ENCODE assay signal across 34 cellular contexts in genomic region chr3:48782046-48782445, GRCh38.
DNase-seq lines count a peak whose midpoint lies in the region; ATAC-seq, FAIRE-seq and TF ChIP-seq lines count a peak whose summit lies in the region.
"Had no signal": no experiment of that assay in that cellular context is flagged by ENCODE, and none has a peak within 500 bp of the region (broad histone marks: within the 10 kb centered on the region; RNA-seq: fewer than 3 reads in every experiment).

No MANE protein-coding gene starts in this region.

- peak; percentile 72 to 84 (median 74) for ATAC-seq in right lobe of liver
- ATAC-seq in HepG2 = no peak
- peak; percentile 96 for ATAC-seq in left lobe of liver
- no peak for ATAC-seq in stimulated activated effector memory CD8-positive, alpha-beta T cell treated with anti-CD3 and anti-CD28 coated beads, Interleukin-12 subunit alpha, Interleukin-12 subunit beta, amount 100 ng/mL, for 72 hours
- ATAC-seq: A549; CD8-positive, alpha-beta T cell had no signal

- H3K4me2 ChIP-seq in HepG2 (ENCODE audit: low read depth, low read length) (no peak overlapping the region), MM.1S (ENCODE audit: low read depth, low read length) (no peak overlapping the region)
- H3K4me2 ChIP-seq: A549; BLaER1; BLaER1 treated with 17β-estradiol and CSF1 and Interleukin-3, amounts not matched to agents 10 nM and 100 nM had no signal

- H3K36me3 Mint-ChIP-seq in stimulated activated effector memory CD8-positive, alpha-beta T cell treated with anti-CD3 and anti-CD28 coated beads, Interleukin-12 subunit alpha, Interleukin-12 subunit beta, amount 100 ng/mL, for 72 hours = peaks cover 79% of the 10 kb centered on the region

- no peak overlapping the region for H3K4me3 Mint-ChIP-seq in stimulated activated effector memory CD8-positive, alpha-beta T cell treated with anti-CD3 and anti-CD28 coated beads, Interleukin-12 subunit alpha, Interleukin-12 subunit beta, amount 100 ng/mL, for 72 hours
- H3K4me3 Mint-ChIP-seq: B cell; CD14-positive monocyte; CD4-positive, alpha-beta memory T cell; CD4-positive, alpha-beta T cell; CD4-positive, CD25-positive, alpha-beta regulatory T cell; CD8-positive, alpha-beta memory T cell; CD8-positive, alpha-beta T cell had no signal

- H3K9me3 ChIP-seq in right lobe of liver (no peaks in the 10 kb centered on the region), HepG2 (ENCODE audit: low read length) (no peaks in the 10 kb centered on the region), MM.1S (replicated peaks; ENCODE audit: insufficient read depth, low read length) (no peaks in the 10 kb centered on the region)
- H3K9me3 ChIP-seq: A549; BE2C; BLaER1; BLaER1 treated with 17β-estradiol and CSF1 and Interleukin-3, amounts not matched to agents 10 nM and 100 nM; Caco-2 had no signal

- H3K4me3 ChIP-seq in right lobe of liver (no peak overlapping the region), HepG2 (replicated peaks in 1 of 3; ENCODE audit: insufficient read depth in 1 of 3, low read depth in 2 of 3, low read length in 3 of 3) (no peak overlapping the region), MM.1S (ENCODE audit: low read length) (no peak overlapping the region)
- H3K4me3 ChIP-seq: A549; BLaER1; BLaER1 treated with 17β-estradiol and CSF1 and Interleukin-3, amounts not matched to agents 10 nM and 100 nM had no signal

- TF ChIP-seq POLR2A in right lobe of liver (IDR thresholded peaks at IDR 0.05) = no peak
- TF ChIP-seq POLR2A in HepG2 (IDR thresholded peaks at IDR 0.05; ENCODE audit: insufficient read depth in 1 of 2, low read depth in 2 of 2, low read length in 2 of 2) = no peak

- no peak for FAIRE-seq in HepG2 (lab: Jason Lieb, UNC)
- FAIRE-seq: A204.1, A549, D721Med had no signal

- H3K9me2 ChIP-seq in MM.1S (replicated peaks; ENCODE audit: insufficient read depth, low read length) = no peaks in the 10 kb centered on the region

- in situ Hi-C loops in HepG2 (cut with HindIII; ENCODE audit: extremely low pct_ligation_motif_present, low pct_unique_long_range_greater_than_20kb) = no loop called here

- H4K20me1 ChIP-seq in HepG2 (ENCODE audit: insufficient read depth, low read length) = no peaks in the 10 kb centered on the region
- H4K20me1 ChIP-seq in MM.1S (ENCODE audit: insufficient read depth, low read length) = no peaks in the 10 kb centered on the region
- H4K20me1 ChIP-seq: BLaER1; BLaER1 treated with 17β-estradiol and CSF1 and Interleukin-3, amounts not matched to agents 10 nM and 100 nM had no signal

- H3K4me1 Mint-ChIP-seq in stimulated activated effector memory CD8-positive, alpha-beta T cell treated with anti-CD3 and anti-CD28 coated beads, Interleukin-12 subunit alpha, Interleukin-12 subunit beta, amount 100 ng/mL, for 72 hours = no peaks in the 10 kb centered on the region
- H3K4me1 Mint-ChIP-seq: B cell, CD14-positive monocyte had no signal

- H3K9me3 Mint-ChIP-seq in stimulated activated effector memory CD8-positive, alpha-beta T cell treated with anti-CD3 and anti-CD28 coated beads, Interleukin-12 subunit alpha, Interleukin-12 subunit beta, amount 100 ng/mL, for 72 hours = no peaks in the 10 kb centered on the region
- H3K9me3 Mint-ChIP-seq: CD4-positive, alpha-beta memory T cell; CD4-positive, alpha-beta T cell; CD4-positive, CD25-positive, alpha-beta regulatory T cell; CD8-positive, alpha-beta memory T cell; CD8-positive, alpha-beta T cell had no signal

- intact Hi-C loops in right lobe of liver (cut with DNase I) (no loop called here), HepG2 (cut with micrococcal nuclease; ENCODE audit: unreplicated experiment) (no loop called here)

- H2AFZ ChIP-seq in HepG2 (ENCODE audit: low read length) (no peak overlapping the region), MM.1S (ENCODE audit: low read length) (no peak overlapping the region)

- no peak overlapping the region for H3K9ac ChIP-seq in HepG2 (ENCODE audit: insufficient read depth, low read depth, low read length)
- H3K9ac ChIP-seq in MM.1S (ENCODE audit: low read length) = no peak overlapping the region
- H3K9ac ChIP-seq: BLaER1; BLaER1 treated with 17β-estradiol and CSF1 and Interleukin-3, amounts not matched to agents 10 nM and 100 nM had no signal

- H3K27me3 ChIP-seq in right lobe of liver = no peaks in the 10 kb centered on the region
- no peaks in the 10 kb centered on the region for H3K27me3 ChIP-seq in HepG2 (ENCODE audit: control insufficient read depth in 1 of 2, insufficient read depth in 2 of 2, low read length in 2 of 2)
- H3K27me3 ChIP-seq in MM.1S (replicated peaks; ENCODE audit: insufficient read depth, low read length) = no peaks in the 10 kb centered on the region
- H3K27me3 ChIP-seq: BE2C; BLaER1; BLaER1 treated with 17β-estradiol and CSF1 and Interleukin-3, amounts not matched to agents 10 nM and 100 nM had no signal

- H3K27ac Mint-ChIP-seq in stimulated activated effector memory CD8-positive, alpha-beta T cell treated with anti-CD3 and anti-CD28 coated beads, Interleukin-12 subunit alpha, Interleukin-12 subunit beta, amount 100 ng/mL, for 72 hours = peak overlapping the region; percentile 0
- H3K27ac Mint-ChIP-seq: B cell; CD14-positive monocyte; CD4-positive, alpha-beta memory T cell; CD4-positive, alpha-beta T cell; CD4-positive, CD25-positive, alpha-beta regulatory T cell; CD8-positive, alpha-beta T cell had no signal

- H3F3A ChIP-seq in MM.1S (ENCODE audit: insufficient read depth, low read length) = no peaks in the 10 kb centered on the region

- TF ChIP-seq CTCF in right lobe of liver (IDR thresholded peaks at IDR 0.05) = no peak
- no peak for TF ChIP-seq CTCF in HepG2 (CRISPR knock-in tag; IDR thresholded peaks at IDR 0.05)
- TF ChIP-seq CTCF in MM.1S (IDR thresholded peaks at IDR 0.05; ENCODE audit: low read length) = no peak

- H3K27ac ChIP-seq in right lobe of liver (no peak overlapping the region), HepG2 (ENCODE audit: extremely low read length, insufficient read depth, low read length) (no peak overlapping the region), MM.1S (ENCODE audit: low read length) (no peak overlapping the region)
- H3K27ac ChIP-seq: 22Rv1; A549; BLaER1; BLaER1 treated with 17β-estradiol and CSF1 and Interleukin-3, amounts not matched to agents 10 nM and 100 nM; C4-2B had no signal

- H3K4me1 ChIP-seq in right lobe of liver (no peaks in the 10 kb centered on the region), HepG2 (ENCODE audit: insufficient read depth, low read length) (no peaks in the 10 kb centered on the region), MM.1S (ENCODE audit: low read length) (no peaks in the 10 kb centered on the region)
- H3K4me1 ChIP-seq: A549; BE2C; BLaER1; BLaER1 treated with 17β-estradiol and CSF1 and Interleukin-3, amounts not matched to agents 10 nM and 100 nM; Caco-2 had no signal

- DNase-seq in right lobe of liver (no peak), HepG2 (ENCODE audit: low spot score) (no peak), left lobe of liver (ENCODE audit: low spot score) (no peak), EL (no peak), MM.1S (no peak)
- DNase-seq in stimulated activated effector memory CD8-positive, alpha-beta T cell treated with anti-CD3 and anti-CD28 coated beads, Interleukin-12 subunit alpha, Interleukin-12 subunit beta, amount 100 ng/mL, for 72 hours (ENCODE audit: low spot score in 2 of 2) = no peak
- DNase-seq: 8988T; ACHN; AML-193; BE2C; C1 segment of cervical spinal cord; Caco-2; Calu3; CD4-positive, alpha-beta memory T cell; CD4-positive, alpha-beta T cell; CD4-positive, CD25-positive, alpha-beta regulatory T cell; CD8-positive, alpha-beta memory T cell; CD8-positive, alpha-beta T cell; COR-L47; DMS 273 treated with DMSO at 0.1 percent for 48 hours; DMS153; DMS53; DMS79; DMS79 treated with DMSO at 0.1 percent for 48 hours; DND-41 had no signal

- CTCF ChIA-PET in HepG2 (lab: Yijun Ruan, JAX; ENCODE audit: low intra/inter-chr PET ratio, low total read pairs) = no interaction called here

- POLR2A ChIA-PET in HepG2 (lab: Yijun Ruan, JAX) = no interaction called here

- H3K36me3 ChIP-seq in right lobe of liver (peaks cover 0 to 21% (median 2%) of the 10 kb centered on the region in 4 donors), HepG2 (replicated peaks in 1 of 2; ENCODE audit: control insufficient read depth in 1 of 2, insufficient read depth in 2 of 2, low read length in 2 of 2) (peaks cover 4 to 8% of the 10 kb centered on the region in 2 experiments; a peak in 4 of 5 replicates), MM.1S (replicated peaks; ENCODE audit: insufficient read depth, low read length) (no peaks in the 10 kb centered on the region)
- H3K36me3 ChIP-seq: BE2C had no signal

- TF ChIP-seq EP300 in HepG2 (IDR thresholded peaks at IDR 0.05; ENCODE audit: low read depth in 2 of 2, low read length in 2 of 2) = no peak
- no peak for TF ChIP-seq EP300 in HepG2 (CRISPR knock-in tag; IDR thresholded peaks at IDR 0.05; ENCODE audit: borderline replicate concordance)

- no peak for TF ChIP-seq RAD21 in HepG2 (CRISPR knock-in tag; IDR thresholded peaks at IDR 0.05)

- H3K79me2 ChIP-seq in HepG2 (ENCODE audit: insufficient read depth, low read length) (no peaks in the 10 kb centered on the region), MM.1S (ENCODE audit: low read length) (no peaks in the 10 kb centered on the region)

- no TSS peak for BruUV-seq in HepG2 (replicated peaks; lab: Mats Ljungman, UMichigan)

TF ChIP-seq in HepG2, 621 proteins besides CTCF, POLR2A, EP300 and RAD21 (continues in another document):
- TF ChIP-seq PRDM15 (CRISPR knock-in tag; IDR thresholded peaks at IDR 0.05) (no peak), RELA (CRISPR knock-in tag; IDR thresholded peaks at IDR 0.05) (no peak)

Comparison
In these comparisons a context has a peak if more than half of its experiments do, and no peak if none do; other contexts are left out.
1. ATAC-seq: peak in right lobe of liver (4 of 4) and left lobe of liver (single experiment); none in HepG2 (single experiment) and stimulated activated effector memory CD8-positive, alpha-beta T cell treated with anti-CD3 and anti-CD28 coated beads, Interleukin-12 subunit alpha, Interleukin-12 subunit beta, amount 100 ng/mL, for 72 hours (single experiment).